12 cellular contexts compared by ENCODE assay signal in the genomic region with DNA sequence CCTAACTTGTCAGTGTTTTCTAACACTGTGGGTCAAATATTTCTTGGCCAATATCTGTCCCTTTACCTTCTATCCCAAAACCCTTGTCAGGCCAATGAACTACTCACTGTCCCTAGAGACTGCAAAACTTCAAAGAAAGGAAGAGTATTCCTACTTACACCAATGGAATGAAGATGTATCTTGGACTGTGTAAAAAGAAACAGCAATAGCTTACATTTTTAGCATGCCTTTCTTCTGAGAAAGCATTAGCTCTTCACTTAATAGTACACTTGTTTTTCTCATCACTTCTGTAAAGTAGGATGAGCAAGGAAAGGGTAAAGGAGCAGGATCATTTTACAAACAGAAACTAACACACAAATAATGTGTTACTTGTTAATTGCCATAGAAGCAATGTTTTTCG.
A peak's percentile ranks its signal among the peaks of the same experiment; 100 is the strongest.
DNase-seq lines count a peak whose midpoint lies in the region; ATAC-seq and TF ChIP-seq lines count a peak whose summit lies in the region.
"Had no signal": no experiment of that assay in that cellular context is flagged by ENCODE, and none has a peak within 500 bp of the region (broad histone marks: within the 10 kb centered on the region; RNA-seq: fewer than 3 reads in every experiment).

No MANE protein-coding gene starts in this region.

- CTCF ChIA-PET in SK-N-SH (lab: Yijun Ruan, JAX): interaction anchor here (0.8 kb wide), 2 partner anchors 10 to 112 kb away, joined by 3 read pairs; no protein-coding TSS in a partner anchor

- WGBS in GM23248 (ENCODE audit: low coverage in 1 of 2, low lambda C conversion rate in 2 of 2, missing lambda C conversion rate in 2 of 2), 2 experiments: 0 to 2% methylated on average over 1 of the region's 1 CpG
- 77% methylated on average over 1 of the region's 1 CpG for WGBS in SK-N-SH (ENCODE audit: low lambda C conversion rate)

- H3K9me2 ChIP-seq in GM23248 (ENCODE audit: insufficient read depth) (no peaks in the 10 kb centered on the region), SK-N-SH (no peaks in the 10 kb centered on the region)

- H3K9ac ChIP-seq in GM23248 (peak overlapping the region; percentile 58), SK-N-SH (peak overlapping the region; percentile 5; the same call in 1 of the 2 replicates)

- H3K4me2 ChIP-seq in GM23248 (ENCODE audit: unreplicated experiment): peak overlapping the region; percentile 64
- peak overlapping the region; percentile 43 for H3K4me2 ChIP-seq in SK-N-SH

- H3K27ac ChIP-seq in GM23248: peak overlapping the region; percentile 65
- H3K27ac ChIP-seq in SK-N-SH (ENCODE audit: low read depth in 2 of 2, low read length in 1 of 2): peak overlapping the region; percentile 30 to 71; a peak in 3 of 4 replicates

- H3K4me1 ChIP-seq in GM23248 (ENCODE audit: insufficient read depth) (peaks cover 21% of the 10 kb centered on the region), SK-N-SH (ENCODE audit: control insufficient read depth in 1 of 2, insufficient read depth in 2 of 2, low read depth in 1 of 2, low read length in 1 of 2) (peaks cover 0 to 18% of the 10 kb centered on the region in 2 experiments; a peak in 3 of 4 replicates)

- 0 out of 2 replicates have a peak, but pooled peaks cover 4% of the 10 kb centered on the region for H4K20me1 ChIP-seq in GM23248 (ENCODE audit: insufficient read depth)
- H4K20me1 ChIP-seq in SK-N-SH (ENCODE audit: insufficient read depth): peaks cover 73% of the 10 kb centered on the region

- in situ Hi-C loops in GM23248 (cut with MboI): no loop called here

- peak; percentile 79 for DNase-seq in GM23248
- DNase-seq in SK-N-SH: no peak
- DNase-seq in fibroblast of the aortic adventitia (ENCODE audit: low read depth): peak; percentile 74
- DNase-seq in renal cortical epithelial cell (ENCODE audit: low read depth): peak; percentile 90
- DNase-seq in DMS 273 (lab: John Stamatoyannopoulos, UW; ENCODE audit: unreplicated experiment): no peak
- DNase-seq in NCI-H1048 (lab: John Stamatoyannopoulos, UW): no peak
- no peak for DNase-seq in NCI-H1092 (lab: John Stamatoyannopoulos, UW)
- DNase-seq: activated T-cell treated with anti-CD3 and anti-CD28 coated beads, Interleukin-2, amount 50 U/mL, for 72 hours; cerebellar nuclear complex; hypothalamus; NCI-H1694 had no signal

- H3K79me2 ChIP-seq in GM23248 (ENCODE audit: insufficient read depth) (peaks cover 96% of the 10 kb centered on the region), SK-N-SH (ENCODE audit: insufficient read depth) (peaks cover 97% of the 10 kb centered on the region)

- H3K27me3 ChIP-seq in GM23248 (replicated peaks; ENCODE audit: insufficient read depth) (no peaks in the 10 kb centered on the region), SK-N-SH (ENCODE audit: insufficient read depth) (no peaks in the 10 kb centered on the region)

- TF ChIP-seq EP300 in SK-N-SH (IDR thresholded peaks at IDR 0.05; ENCODE audit: borderline replicate concordance in 1 of 2, low read depth in 1 of 2, low read length in 1 of 2): no peak

- H3K9me3 ChIP-seq in GM23248 (ENCODE audit: low read depth): no peaks in the 10 kb centered on the region
- H3K9me3 ChIP-seq in SK-N-SH: no peaks in the 10 kb centered on the region

- ATAC-seq in GM18867 (IDR thresholded peaks at IDR 0.05; ENCODE audit: unreplicated experiment): no peak
- ATAC-seq: activated T-cell treated with anti-CD3 and anti-CD28 coated beads, Interleukin-2, amount 50 U/mL, for 72 hours had no signal

- TF ChIP-seq CTCF in SK-N-SH (IDR thresholded peaks at IDR 0.05): no peak
- no peak for TF ChIP-seq CTCF in fibroblast of the aortic adventitia (IDR thresholded peaks at IDR 0.05; ENCODE audit: insufficient read depth, low read length)

- no peak for TF ChIP-seq RAD21 in SK-N-SH (IDR thresholded peaks at IDR 0.05; ENCODE audit: low read length)

- no peak overlapping the region for H2AFZ ChIP-seq in GM23248
- no peak overlapping the region for H2AFZ ChIP-seq in SK-N-SH (ENCODE audit: low read depth)

- POLR2A ChIA-PET in SK-N-SH (lab: Yijun Ruan, JAX): no interaction called here

- H3K36me3 ChIP-seq in GM23248 (ENCODE audit: low read depth) (peaks cover 4% of the 10 kb centered on the region; the same call in 1 of the 2 replicates), SK-N-SH (replicated peaks in 1 of 2; ENCODE audit: control insufficient read depth in 1 of 2, insufficient read depth in 2 of 2, low read length in 1 of 2) (peaks cover 2 to 26% of the 10 kb centered on the region in 2 experiments)

- peak overlapping the region; percentile 49 for H3K4me3 ChIP-seq in GM23248
- H3K4me3 ChIP-seq in SK-N-SH (ENCODE audit: low read depth in 2 of 2, low read length in 1 of 2): no peak overlapping the region
- H3K4me3 ChIP-seq in fibroblast of the aortic adventitia (ENCODE audit: low read depth, low read length): no peak overlapping the region

- peaks cover 29% of the 10 kb centered on the region for H3F3A ChIP-seq in GM23248 (ENCODE audit: insufficient read depth)
- H3F3A ChIP-seq in SK-N-SH (replicated peaks; ENCODE audit: insufficient read depth): peaks cover 41% of the 10 kb centered on the region

TF ChIP-seq in SK-N-SH, 30 proteins besides CTCF, POLR2A, EP300 and RAD21:
- TF ChIP-seq FOXM1 (IDR thresholded peaks at IDR 0.05; ENCODE audit: low read depth): no peak
- TF ChIP-seq RCOR1 (IDR thresholded peaks at IDR 0.05; ENCODE audit: low read length): no peak
- TF ChIP-seq JUND (IDR thresholded peaks at IDR 0.05): peak; percentile 88
- TF ChIP-seq, protein P1, sequence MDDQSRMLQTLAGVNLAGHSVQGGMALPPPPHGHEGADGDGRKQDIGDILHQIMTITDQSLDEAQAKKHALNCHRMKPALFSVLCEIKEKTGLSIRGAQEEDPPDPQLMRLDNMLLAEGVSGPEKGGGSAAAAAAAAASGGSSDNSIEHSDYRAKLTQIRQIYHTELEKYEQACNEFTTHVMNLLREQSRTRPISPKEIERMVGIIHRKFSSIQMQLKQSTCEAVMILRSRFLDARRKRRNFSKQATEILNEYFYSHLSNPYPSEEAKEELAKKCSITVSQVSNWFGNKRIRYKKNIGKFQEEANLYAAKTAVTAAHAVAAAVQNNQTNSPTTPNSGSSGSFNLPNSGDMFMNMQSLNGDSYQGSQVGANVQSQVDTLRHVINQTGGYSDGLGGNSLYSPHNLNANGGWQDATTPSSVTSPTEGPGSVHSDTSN (IDR thresholded peaks at IDR 0.05): peak; percentile 32; the same call in 1 of the 2 replicates
- TF ChIP-seq POLR2AphosphoS5 (IDR thresholded peaks at IDR 0.05; ENCODE audit: low read depth, low read length): peak; percentile 78
- no peak for TF ChIP-seq YY1 (IDR thresholded peaks at IDR 0.05; ENCODE audit: low read depth)
- TF ChIP-seq TCF12 (IDR thresholded peaks at IDR 0.05): peak; percentile 73
- no peak; the same call in 1 of the 2 replicates for TF ChIP-seq RXRA (IDR thresholded peaks at IDR 0.05; ENCODE audit: borderline replicate concordance, low read depth)
- no peak for TF ChIP-seq ELF1 (IDR thresholded peaks at IDR 0.05)
- peak; percentile 67; the same call in 1 of the 2 replicates for TF ChIP-seq FOSL2 (IDR thresholded peaks at IDR 0.05; ENCODE audit: borderline replicate concordance, low read depth)
- no peak for TF ChIP-seq SMC3 (IDR thresholded peaks at IDR 0.05; ENCODE audit: low read depth, low read length)
- peak; percentile 86; the same call in 1 of the 2 replicates for TF ChIP-seq TEAD4 (IDR thresholded peaks at IDR 0.05; ENCODE audit: borderline replicate concordance, insufficient read depth)
- TF ChIP-seq FOXJ3 (CRISPR knock-in tag; IDR thresholded peaks at IDR 0.05): no peak
- TF ChIP-seq SIN3A (IDR thresholded peaks at IDR 0.05; ENCODE audit: borderline replicate concordance, low read depth, low read length): no peak
- TF ChIP-seq MEF2A (IDR thresholded peaks at IDR 0.05; ENCODE audit: borderline replicate concordance, low read depth): no peak

Comparison
In these comparisons a context has a peak if more than half of its experiments do, and no peak if none do; other contexts are left out.
1. DNase-seq: peak in GM23248 (single experiment), fibroblast of the aortic adventitia (single experiment) and renal cortical epithelial cell (single experiment); none in SK-N-SH (single experiment), DMS 273 (single experiment), NCI-H1048 (single experiment) and NCI-H1092 (single experiment).